ENCODE assay signal across 8 cellular contexts in the genomic region with DNA sequence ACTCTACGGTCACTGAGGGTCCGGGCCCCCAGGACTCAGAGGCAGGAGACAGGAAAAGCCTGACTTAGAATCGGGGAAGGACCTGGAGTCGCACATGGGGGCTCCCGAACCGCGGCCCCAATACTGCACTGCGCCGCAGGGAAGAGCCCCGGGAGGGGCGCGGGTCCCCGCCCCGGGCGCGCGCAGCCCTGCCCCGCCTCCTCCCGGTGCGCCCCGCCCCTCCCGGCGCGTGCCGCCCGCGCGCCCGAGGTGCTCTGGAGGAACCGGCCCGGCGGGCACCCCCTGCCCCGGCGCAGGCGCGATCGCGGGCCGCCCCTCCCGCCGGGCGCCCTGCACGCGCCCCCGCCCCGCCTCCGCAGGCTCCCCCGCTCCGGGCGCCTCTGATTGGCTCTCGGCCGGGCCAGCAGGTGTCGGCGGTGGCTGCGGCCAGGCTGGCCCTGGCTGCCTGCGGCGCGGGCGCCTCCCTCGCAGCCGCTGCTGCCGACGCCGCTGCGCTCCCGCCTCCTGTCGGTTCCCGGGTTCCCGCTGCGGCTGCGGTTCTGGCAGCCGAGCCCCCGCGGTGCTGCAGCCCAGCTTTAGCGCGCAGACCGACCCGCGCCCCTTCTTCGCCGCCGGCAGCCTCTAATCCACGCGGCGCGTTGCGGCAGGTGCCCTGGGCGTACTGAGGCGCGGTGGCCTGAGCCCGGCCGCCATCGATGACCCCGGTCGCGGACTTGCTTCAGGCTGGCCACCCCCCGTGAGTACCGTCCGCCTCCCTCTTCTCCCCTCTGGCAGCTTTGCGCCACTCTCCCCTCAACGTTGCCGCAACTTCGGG. TPM values are rescaled to one million over a fixed set of nuclear protein-coding genes. Genes with fewer than 3 reads are reported as not detected.
A peak's percentile ranks its signal among the peaks of the same experiment; 100 is the strongest.
DNase-seq lines count a peak whose midpoint lies in the region; ATAC-seq, FAIRE-seq and TF ChIP-seq lines count a peak whose summit lies in the region.

MYRIP (plus strand) TSS at position 429 of the 814 bp plus-strand sequence. CDS start 91,208 bp downstream, outside the sequence.

- H3K27me3 ChIP-seq in CD4-positive, alpha-beta memory T cell (ENCODE audit: insufficient read depth, low read length), result peaks cover 9% of the 10 kb centered on the region
- peaks cover 49% of the 10 kb centered on the region for H3K27me3 ChIP-seq in keratinocyte (ENCODE audit: control insufficient read depth, extremely low read depth, insufficient read depth, low read length)

- intact Hi-C loops in CD4-positive, alpha-beta memory T cell (cut with micrococcal nuclease), result no loop called here

- POLR2A ChIA-PET in CD4-positive, alpha-beta memory T cell (lab: Charles Lee; ENCODE audit: partially characterized antibody), result no interaction called here

- no peak within 1 kb of the TSS for H2AFZ ChIP-seq in keratinocyte (ENCODE audit: control insufficient read depth, low read length)

- peaks cover 0 to 4% of the 10 kb centered on the region in 2 donors for H3K36me3 Mint-ChIP-seq in CD4-positive, alpha-beta memory T cell
- H3K36me3 Mint-ChIP-seq in brain, result no peaks in the 10 kb centered on the region

- peak within 1 kb of the TSS; percentile 58 for H3K4me2 ChIP-seq in keratinocyte (ENCODE audit: control insufficient read depth, extremely low read depth, insufficient read depth, low read depth, low read length)

- no peak for FAIRE-seq in keratinocyte (lab: Jason Lieb, UNC)

- dilution Hi-C loops in keratinocyte (cut with MboI; ENCODE audit: extremely low pct_ligation_motif_present, low sequenced_read_pairs), result no loop called here

- ATAC-seq in GM19035 (IDR thresholded peaks at IDR 0.05; ENCODE audit: unreplicated experiment), result peak; percentile 80
- peak; percentile 79 for ATAC-seq in HG03175 (IDR thresholded peaks at IDR 0.05; ENCODE audit: unreplicated experiment)

- no peak within 1 kb of the TSS for H3K4me3 ChIP-seq in CD4-positive, alpha-beta memory T cell (ENCODE audit: low read length in 2 of 2)
- H3K4me3 ChIP-seq in keratinocyte (ENCODE audit: control insufficient read depth in 2 of 3, extremely low read depth in 1 of 3, insufficient read depth in 2 of 3, low read depth in 1 of 3, low read length in 3 of 3), result peak within 1 kb of the TSS in 2 of 3 experiments; percentile 8 to 46
- H3K4me3 ChIP-seq in skin epidermis, result peak within 1 kb of the TSS in 6 of 7 experiments; percentile 17 to 46 (median 36)

- peaks cover 7 to 23% (median 15%) of the 10 kb centered on the region in 4 donors for H3K4me1 Mint-ChIP-seq in CD4-positive, alpha-beta memory T cell
- peaks cover 21% of the 10 kb centered on the region for H3K4me1 Mint-ChIP-seq in brain

- no peak within 1 kb of the TSS for H3K9ac ChIP-seq in keratinocyte (ENCODE audit: control insufficient read depth, extremely low read depth, insufficient read depth, low read length)

- no peaks in the 10 kb centered on the region for H3K9me1 ChIP-seq in keratinocyte (ENCODE audit: control insufficient read depth, extremely low read depth, insufficient read depth, low read length)

- TF ChIP-seq CTCF in brain (conservative IDR thresholded peaks at IDR 0.05) (no peak), keratinocyte (optimal IDR thresholded peaks at IDR 0.05 in 1 of 3, IDR thresholded peaks at IDR 0.05 in 1 of 3, conservative IDR thresholded peaks at IDR 0.05 in 1 of 3; ENCODE audit: extremely low read depth in 1 of 3, insufficient read depth in 2 of 3, low read length in 3 of 3) (no peak)

- H3K9me3 ChIP-seq in CD4-positive, alpha-beta memory T cell (ENCODE audit: control insufficient read depth in 1 of 2, low read length in 2 of 2), result no peaks in the 10 kb centered on the region
- H3K9me3 ChIP-seq in keratinocyte (ENCODE audit: control insufficient read depth, low read depth, low read length), result no peaks in the 10 kb centered on the region

- no peaks in the 10 kb centered on the region for H4K20me1 ChIP-seq in keratinocyte (ENCODE audit: control insufficient read depth, extremely low read depth, insufficient read depth, low read length)

- H3K9me3 Mint-ChIP-seq in CD4-positive, alpha-beta memory T cell, result peaks cover 0 to 6% (median under 1%) of the 10 kb centered on the region in 8 donors
- peaks cover 0 to 3% (median 0%) of the 10 kb centered on the region in 5 experiments for H3K9me3 Mint-ChIP-seq in brain

- CTCF ChIA-PET in CD4-positive, alpha-beta memory T cell (lab: Charles Lee; ENCODE audit: partially characterized antibody), result no interaction called here

- no peak for DNase-seq in CD4-positive, alpha-beta memory T cell
- DNase-seq in NCI-H526 treated with DMSO at 0.1 percent for 48 hours (lab: John Stamatoyannopoulos, UW), result peak; percentile 79
- DNase-seq in keratinocyte (ENCODE audit: low read depth, low spot score), result no peak
- no peak for DNase-seq in kidney glomerular epithelial cell (lab: John Stamatoyannopoulos, UW)

- H3K79me2 ChIP-seq in keratinocyte (ENCODE audit: control insufficient read depth, insufficient read depth, low read length), result no peaks in the 10 kb centered on the region

- no peaks in the 10 kb centered on the region for H3K4me1 ChIP-seq in CD4-positive, alpha-beta memory T cell (ENCODE audit: insufficient read depth, low read length)
- peaks cover 8% of the 10 kb centered on the region for H3K4me1 ChIP-seq in keratinocyte (ENCODE audit: control insufficient read depth, extremely low read depth, insufficient read depth, low read length)

- peaks cover 40 to 44% of the 10 kb centered on the region in 2 donors for H3K27me3 Mint-ChIP-seq in CD4-positive, alpha-beta memory T cell
- peaks cover 73% of the 10 kb centered on the region for H3K27me3 Mint-ChIP-seq in brain

- H3K4me3 Mint-ChIP-seq in CD4-positive, alpha-beta memory T cell, result peak within 1 kb of the TSS; percentile 49 to 76 (median 56)
- H3K4me3 Mint-ChIP-seq in brain, result peak within 1 kb of the TSS; percentile 91 to 95 (median 93)

- no peaks in the 10 kb centered on the region for H3K36me3 ChIP-seq in CD4-positive, alpha-beta memory T cell (ENCODE audit: insufficient read depth, low read length)
- no peaks in the 10 kb centered on the region for H3K36me3 ChIP-seq in keratinocyte (ENCODE audit: control insufficient read depth in 2 of 2, extremely low read depth in 1 of 2, insufficient read depth in 2 of 2, low read length in 2 of 2)

- H3K27ac Mint-ChIP-seq in CD4-positive, alpha-beta memory T cell, result no peak within 1 kb of the TSS
- H3K27ac Mint-ChIP-seq in brain, result peak within 1 kb of the TSS; percentile 42 to 83 (median 75)

- H3K27ac ChIP-seq in CD4-positive, alpha-beta memory T cell (ENCODE audit: low read depth, low read length), result no peak within 1 kb of the TSS
- no peak within 1 kb of the TSS for H3K27ac ChIP-seq in keratinocyte (ENCODE audit: control insufficient read depth, insufficient read depth, low read length)
- peak within 1 kb of the TSS in 2 of 21 experiments; percentile 11 to 56 for H3K27ac ChIP-seq in skin epidermis

RNA-seq across cellular contexts. Expression of gene MYRIP, which starts in this region (rescaled TPM):
- not detected for total RNA-seq in CD4-positive, alpha-beta memory T cell
- polyA plus RNA-seq in CD4-positive, alpha-beta memory T cell, result not detected
- 4.3 TPM for polyA plus RNA-seq in brain (ENCODE audit: insufficient read depth, low read depth, low replicate concordance)
- 0.01 TPM in 2 of 3 replicates, not detected in the other for polyA plus RNA-seq in keratinocyte
- not detected for polyA plus RNA-seq in keratinocyte (2011; ENCODE audit: low read depth)
- polyA plus RNA-seq in keratinocyte (2011; cell fraction: cytosol; rRNA removed), result 0.02 and 0.03 TPM in 2 replicates
- 0.21 TPM in 1 of 2 replicates, not detected in the other for polyA plus RNA-seq in keratinocyte (2011; cell fraction: nucleus; rRNA removed)
- not detected in 2 replicates for polyA plus RNA-seq in keratinocyte (2012; ENCODE audit: low replicate concordance)
- not detected in 3 replicates for polyA minus RNA-seq in keratinocyte
- polyA minus RNA-seq in keratinocyte (2011; cell fraction: cytosol; rRNA and poly(A)+ RNA removed), result not detected
- polyA minus RNA-seq in keratinocyte (2011; cell fraction: nucleus; rRNA and poly(A)+ RNA removed), result not detected in 2 replicates

Comparison
In these comparisons a context has a peak if more than half of its experiments do, and no peak if none do; other contexts are left out.
1. H3K4me3 ChIP-seq: peak in keratinocyte (2 of 3) and skin epidermis (6 of 7); none in CD4-positive, alpha-beta memory T cell (0 of 2).
2. H3K27ac Mint-ChIP-seq: peak in brain (5 of 5); none in CD4-positive, alpha-beta memory T cell (0 of 7).